Comparison of ENCODE assay signal across 2 cellular contexts in genomic region chr5:149210229-149210628, GRCh38.
TF ChIP-seq lines count a peak whose summit lies in the region.

No MANE protein-coding gene starts in this region.

TF ChIP-seq in HCT116, 20 proteins besides CTCF, POLR2A, EP300 and RAD21:
- TF ChIP-seq TCF7L2 (IDR thresholded peaks at IDR 0.05; ENCODE audit: borderline replicate concordance, extremely low read depth, insufficient read depth, insufficient read length): peak; percentile 99
- no peak for TF ChIP-seq ZNF274 (IDR thresholded peaks at IDR 0.05; ENCODE audit: low read depth, low read length)
- no peak for TF ChIP-seq ELF1 (IDR thresholded peaks at IDR 0.05; ENCODE audit: borderline replicate concordance, low read depth)
- no peak for TF ChIP-seq ZFX (IDR thresholded peaks at IDR 0.05)
- TF ChIP-seq EZH2 (IDR thresholded peaks at IDR 0.05): no peak
- TF ChIP-seq SIN3A (IDR thresholded peaks at IDR 0.05; ENCODE audit: low read depth): peak; percentile 71
- TF ChIP-seq SRF (IDR thresholded peaks at IDR 0.05; ENCODE audit: low read depth): peak; percentile 80
- peak; percentile 65; the same call in 1 of the 2 replicates for TF ChIP-seq CBX3 (IDR thresholded peaks at IDR 0.05; ENCODE audit: low read depth)
- TF ChIP-seq EZH2phosphoT487 (IDR thresholded peaks at IDR 0.05; ENCODE audit: borderline replicate concordance): no peak
- peak; percentile 87 for TF ChIP-seq CEBPB (IDR thresholded peaks at IDR 0.05; ENCODE audit: low read depth)
- TF ChIP-seq POLR2AphosphoS5 (IDR thresholded peaks at IDR 0.05; ENCODE audit: low read depth, low read length): peak; percentile 61; the same call in 1 of the 2 replicates
- TF ChIP-seq JUND (IDR thresholded peaks at IDR 0.05): peak; percentile 96
- TF ChIP-seq MAX (IDR thresholded peaks at IDR 0.05): peak; percentile 67
- peak; percentile 48 for TF ChIP-seq EGR1 (IDR thresholded peaks at IDR 0.05; ENCODE audit: low read depth)
- TF ChIP-seq ZBTB33 (IDR thresholded peaks at IDR 0.05; ENCODE audit: extremely low read depth, insufficient replicate concordance, low read length): no peak
- peak; percentile 91 for TF ChIP-seq SP1 (IDR thresholded peaks at IDR 0.05; ENCODE audit: low read depth)
- TF ChIP-seq ATF3 (IDR thresholded peaks at IDR 0.05): no peak
- peak; percentile 98 for TF ChIP-seq FOSL1 (IDR thresholded peaks at IDR 0.05; ENCODE audit: low read depth)
- peak; percentile 22 for TF ChIP-seq YY1 (IDR thresholded peaks at IDR 0.05; ENCODE audit: extremely low read depth, insufficient replicate concordance, low read depth, low read length)
- TF ChIP-seq REST (IDR thresholded peaks at IDR 0.05; ENCODE audit: low read depth): no peak

TF ChIP-seq in endothelial cell of umbilical vein, 7 proteins besides CTCF, POLR2A, EP300 and RAD21 (continued from another document):
- peak; percentile 78 for TF ChIP-seq JUN (IDR thresholded peaks at IDR 0.05; ENCODE audit: borderline replicate concordance, insufficient read depth, insufficient read length, low read depth)
- TF ChIP-seq MAX (IDR thresholded peaks at IDR 0.05; ENCODE audit: insufficient read depth, insufficient read length): no peak
- TF ChIP-seq FOS (IDR thresholded peaks at IDR 0.05; ENCODE audit: borderline replicate concordance, insufficient read depth, low read length): peak; percentile 93
- no peak for TF ChIP-seq EZH2 (IDR thresholded peaks at IDR 0.05; ENCODE audit: borderline replicate concordance, low read depth, low read length, severe bottlenecking)
- TF ChIP-seq POLR2AphosphoS5 (IDR thresholded peaks at IDR 0.05; ENCODE audit: insufficient read depth, low read depth, low read length): peak; percentile 56
TF ChIP-seq in endothelial cell of umbilical vein: peak in this region for 4.
